Comparison of ENCODE assay signal across 9 cellular contexts in the genomic region with DNA sequence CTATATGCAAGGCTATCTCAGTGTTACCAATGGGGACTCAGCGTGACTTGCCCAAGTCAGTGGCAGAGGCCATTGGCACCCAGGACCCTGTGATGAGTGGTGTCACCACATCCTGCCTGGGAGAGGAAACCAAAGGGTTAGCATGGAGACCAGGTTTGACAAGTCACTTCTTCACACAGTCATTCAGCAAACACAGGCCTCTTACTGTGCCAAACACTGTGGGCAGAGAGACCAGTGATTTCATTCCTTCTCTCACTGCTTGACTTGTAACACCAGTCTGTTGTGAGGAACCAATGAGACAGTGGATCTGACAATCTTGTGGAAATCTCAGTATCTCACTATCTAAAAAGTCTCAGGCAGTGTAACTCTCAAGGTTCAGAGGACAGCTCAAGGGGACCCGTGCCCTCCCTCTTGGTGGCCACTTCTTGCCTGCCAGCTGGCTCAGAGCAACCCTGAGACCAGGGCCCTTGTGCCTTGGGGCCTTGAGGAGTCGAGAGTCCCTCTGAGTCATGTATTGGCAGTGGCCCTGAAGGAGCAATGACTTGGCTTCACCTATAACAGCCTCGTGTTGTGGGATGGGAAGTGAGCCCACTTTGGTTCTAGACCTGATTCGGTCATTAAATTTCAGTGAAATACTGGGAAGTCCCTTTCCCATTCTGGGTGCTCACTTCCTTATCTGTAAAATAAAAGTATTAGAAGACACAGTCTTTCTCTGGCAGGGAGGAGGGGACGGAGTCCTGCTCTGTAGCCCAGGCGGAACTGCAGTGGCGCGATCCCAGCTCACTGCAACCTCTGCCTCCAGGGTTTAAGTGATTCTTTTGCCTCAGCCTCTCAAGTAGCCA. TPM values are rescaled to one million over a fixed set of nuclear protein-coding genes. Genes with fewer than 3 reads are reported as not detected.
DNase-seq lines count a peak whose midpoint lies in the region; ATAC-seq and TF ChIP-seq lines count a peak whose summit lies in the region.
"Had no signal": no experiment of that assay in that cellular context is flagged by ENCODE, and none has a peak within 500 bp of the region (broad histone marks: within the 10 kb centered on the region; RNA-seq: fewer than 3 reads in every experiment).

No MANE protein-coding gene starts in this region.

- no peak for TF ChIP-seq POLR2A in esophagus squamous epithelium (IDR thresholded peaks at IDR 0.05)
- TF ChIP-seq POLR2A in esophagus muscularis mucosa (IDR thresholded peaks at IDR 0.05; ENCODE audit: low read depth) = no peak

- peaks cover 3 to 44% (median 4%) of the 10 kb centered on the region in 3 donors for H3K4me1 ChIP-seq in esophagus squamous epithelium
- no peaks in the 10 kb centered on the region for H3K4me1 ChIP-seq in esophagus muscularis mucosa
- no peaks in the 10 kb centered on the region for H3K4me1 ChIP-seq in hepatocyte (ENCODE audit: insufficient read depth)

- TF ChIP-seq CTCF in AG10803 (conservative IDR thresholded peaks at IDR 0.05; ENCODE audit: low read length) = no peak
- no peak for TF ChIP-seq CTCF in esophagus squamous epithelium (IDR thresholded peaks at IDR 0.05)
- TF ChIP-seq CTCF in esophagus muscularis mucosa (IDR thresholded peaks at IDR 0.05) = no peak
- TF ChIP-seq CTCF in hepatocyte (IDR thresholded peaks at IDR 0.05; ENCODE audit: poor library complexity) = no peak

- WGBS in esophagus squamous epithelium, 2 donors = 48 to 63% methylated on average over 7 of the region's 9 CpGs
- WGBS in esophagus muscularis mucosa = 72% methylated on average over 8 of the region's 9 CpGs
- 91% methylated on average over 9 of the region's 9 CpGs for WGBS in hepatocyte (ENCODE audit: low lambda C conversion rate, missing lambda C conversion rate)

- peak; percentile 51 for ATAC-seq in GM18909 (IDR thresholded peaks at IDR 0.05; ENCODE audit: poor library complexity, unreplicated experiment)
- peak; percentile 58 for ATAC-seq in HG03457 (IDR thresholded peaks at IDR 0.05; ENCODE audit: unreplicated experiment)

- no peak for TF ChIP-seq EP300 in esophagus muscularis mucosa (IDR thresholded peaks at IDR 0.05)

- no peaks in the 10 kb centered on the region for H3K9me3 ChIP-seq in esophagus squamous epithelium
- H3K9me3 ChIP-seq in esophagus muscularis mucosa = no peaks in the 10 kb centered on the region
- H3K9me3 ChIP-seq in hepatocyte (ENCODE audit: low read depth) = no peaks in the 10 kb centered on the region

- no peak overlapping the region for H3K4me2 ChIP-seq in hepatocyte

- DNase-seq in AG10803 (ENCODE audit: low read depth) (peak; percentile 35), esophagus squamous epithelium (lab: John Stamatoyannopoulos, UW) (no peak), NCI-H2081 treated with DMSO at 0.1 percent for 48 hours (lab: John Stamatoyannopoulos, UW) (no peak), esophagus muscularis mucosa (ENCODE audit: extremely low spot score) (no peak), hepatocyte (ENCODE audit: low spot score) (no peak)
- no peak for DNase-seq in activated naive CD4-positive, alpha-beta T cell treated with Interleukin-2 at 50 U/mL for 16 hours
- DNase-seq: GF-D8 had no signal

- H3K27ac ChIP-seq in esophagus squamous epithelium (peak overlapping the region; percentile 67 to 80 (median 76)), esophagus muscularis mucosa (replicated peaks in 1 of 4) (no peak overlapping the region), hepatocyte (no peak overlapping the region)

- H3K36me3 ChIP-seq in esophagus squamous epithelium (no peaks in the 10 kb centered on the region), esophagus muscularis mucosa (no peaks in the 10 kb centered on the region), hepatocyte (replicated peaks; ENCODE audit: insufficient read depth, low read depth) (no peaks in the 10 kb centered on the region)

- H3K27me3 ChIP-seq in esophagus squamous epithelium (no peaks in the 10 kb centered on the region), esophagus muscularis mucosa (no peaks in the 10 kb centered on the region), hepatocyte (no peaks in the 10 kb centered on the region)

- H3K79me2 ChIP-seq in hepatocyte = no peaks in the 10 kb centered on the region

- H4K20me1 ChIP-seq in hepatocyte (ENCODE audit: insufficient read depth, poor library complexity, severe bottlenecking) = no peaks in the 10 kb centered on the region

- H2AFZ ChIP-seq in hepatocyte = no peak overlapping the region

- H3K4me3 ChIP-seq in AG10803 (ENCODE audit: low read length) (no peak overlapping the region), esophagus squamous epithelium (no peak overlapping the region), esophagus muscularis mucosa (no peak overlapping the region), hepatocyte (no peak overlapping the region)

- intact Hi-C loops in esophagus squamous epithelium (cut with DNase I) (no loop called here), esophagus muscularis mucosa (cut with DNase I) (no loop called here)

- no peaks in the 10 kb centered on the region for H3K9me2 ChIP-seq in hepatocyte (replicated peaks; ENCODE audit: insufficient read depth)

RNA-seq across cellular contexts. Expression of a gene that starts 1.6 kb away (rescaled TPM):
- total RNA-seq in esophagus squamous epithelium = 1 to 10 TPM in 1 of 4 donors, not detected in 3; 7.2 TPM
- not detected for total RNA-seq in esophagus muscularis mucosa
- 51.5 and 55.7 TPM in 2 replicates for total RNA-seq in hepatocyte
- polyA plus RNA-seq in hepatocyte = 7.2 and 12.2 TPM in 2 replicates

Comparison
In these comparisons a context has a peak if more than half of its experiments do, and no peak if none do; other contexts are left out.
1. H3K27ac ChIP-seq: peak in esophagus squamous epithelium (4 of 4); none in esophagus muscularis mucosa (0 of 4) and hepatocyte (single experiment).